In genomic region chr19:18208098-18208951, GRCh38 we compare ENCODE assay signal across 9 cellular contexts. TPM values are rescaled to one million over a fixed set of nuclear protein-coding genes. Genes with fewer than 3 reads are reported as not detected.
DNase-seq lines count a peak whose midpoint lies in the region; ATAC-seq lines count a peak whose summit lies in the region.
"Had no signal": no experiment of that assay in that cellular context is flagged by ENCODE, and none has a peak within 500 bp of the region (broad histone marks: within the 10 kb centered on the region; RNA-seq: fewer than 3 reads in every experiment).

No MANE protein-coding gene starts in this region.

- peak overlapping the region; percentile 15; the same call in 1 of the 2 replicates for H3K9ac ChIP-seq in ES-I3 (ENCODE audit: low read depth, low read length)

- intact Hi-C loops in left ventricle myocardium superior (cut with micrococcal nuclease): loop anchor here (10.0 kb wide), 1 partner anchor 116 kb away; the partner anchor contains the start of gene LSM4

- no peaks in the 10 kb centered on the region for H3K9me3 ChIP-seq in ES-I3 (ENCODE audit: control insufficient read depth, insufficient read depth, low read length)
- H3K9me3 ChIP-seq: SJSA1 had no signal

- no peaks in the 10 kb centered on the region; the same call in 1 of the 2 replicates for H3K4me1 ChIP-seq in ES-I3 (ENCODE audit: insufficient read depth, low read length)

- ATAC-seq in left ventricle myocardium superior: no peak
- ATAC-seq in left lobe of liver: no peak

- no peaks in the 10 kb centered on the region for H3K36me3 ChIP-seq in ES-I3 (ENCODE audit: insufficient read depth, low read length)
- H3K36me3 ChIP-seq: SJSA1 had no signal

- DNase-seq in NCI-H1694 (lab: John Stamatoyannopoulos, UW): peak; percentile 57
- DNase-seq in activated T-cell treated with anti-CD3 and anti-CD28 coated beads, Interleukin-2, amount 50 U/mL, for 48 hours: peak; percentile 75 to 80
- peak; percentile 69 for DNase-seq in left ventricle myocardium superior
- DNase-seq in stimulated activated CD8-positive, alpha-beta memory T cell treated with anti-CD3 and anti-CD28 coated beads, Interleukin-7, amount 100 ng/mL, for 24 hours (ENCODE audit: low read depth): peak; percentile 27
- no peak for DNase-seq in SIG-M5 treated with dmso at 0.1 percent for 504 hours (lab: John Stamatoyannopoulos, UW; ENCODE audit: unreplicated experiment)
- DNase-seq in left lobe of liver (ENCODE audit: low spot score): no peak
- no peak for DNase-seq in NCI-H2029 (lab: John Stamatoyannopoulos, UW)

RNA-seq across cellular contexts. Expression of gene RAB3A, which starts 4.5 kb away (rescaled TPM):
- total RNA-seq in left ventricle myocardium superior (35.5 TPM), left lobe of liver (2.1 TPM)

RNA-seq across cellular contexts. Expression of gene MPV17L2, which starts 15.3 kb away (rescaled TPM):
- 9.0 TPM for total RNA-seq in left ventricle myocardium superior
- total RNA-seq in left lobe of liver: 8.6 TPM

RNA-seq across cellular contexts. Expression of gene PDE4C, which starts 17.9 kb away (rescaled TPM):
- total RNA-seq in left ventricle myocardium superior (1.2 TPM), left lobe of liver (0.60 TPM)
- total RNA-seq: SJSA1 had no signal

RNA-seq across cellular contexts. Expression of gene IFI30, which starts 34.7 kb away (rescaled TPM):
- total RNA-seq in left ventricle myocardium superior: 20.6 TPM
- 57.6 TPM for total RNA-seq in left lobe of liver

RNA-seq across cellular contexts. Expression of gene PIK3R2, which starts 55.4 kb away (rescaled TPM):
- 29.6 TPM for total RNA-seq in left ventricle myocardium superior
- 14.8 TPM for total RNA-seq in left lobe of liver

Comparison
In these comparisons a context has a peak if more than half of its experiments do, and no peak if none do; other contexts are left out.
1. DNase-seq: peak in NCI-H1694 (single experiment), activated T-cell treated with anti-CD3 and anti-CD28 coated beads, Interleukin-2, amount 50 U/mL, for 48 hours (2 of 2), left ventricle myocardium superior (single experiment) and stimulated activated CD8-positive, alpha-beta memory T cell treated with anti-CD3 and anti-CD28 coated beads, Interleukin-7, amount 100 ng/mL, for 24 hours (single experiment); none in SIG-M5 treated with dmso at 0.1 percent for 504 hours (single experiment), left lobe of liver (single experiment) and NCI-H2029 (single experiment).
2. RNA of gene RAB3A, which starts 4.5 kb away (total RNA-seq): 35.5 TPM in left ventricle myocardium superior (single experiment); 2.1 TPM in left lobe of liver (single experiment); every median in the first group is over 10 times any median in the second.